Comparison of ENCODE assay signal across 28 cellular contexts in the genomic region with DNA sequence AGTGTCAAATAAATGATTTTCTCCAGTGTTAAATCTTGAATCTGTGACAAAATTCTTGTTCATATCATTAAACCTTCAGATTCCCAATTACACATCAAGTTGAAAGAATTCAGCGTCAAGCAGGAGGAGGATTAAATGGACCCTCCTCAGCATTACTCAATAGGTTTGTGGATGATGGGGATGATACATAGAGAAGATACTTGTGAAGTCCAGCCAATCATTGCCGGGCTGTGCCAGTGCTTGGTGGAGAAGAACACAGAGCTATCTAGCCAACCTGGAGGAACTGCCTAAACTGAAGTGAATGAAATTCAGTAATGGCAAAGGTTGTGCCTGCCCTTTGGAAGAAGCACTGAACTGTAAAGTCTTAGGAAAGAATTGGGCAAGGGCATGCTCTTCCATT. TPM values are rescaled to one million over a fixed set of nuclear protein-coding genes. Genes with fewer than 3 reads are reported as not detected.
"Had no signal": no experiment of that assay in that cellular context is flagged by ENCODE, and none has a peak within 500 bp of the region (broad histone marks: within the 10 kb centered on the region; RNA-seq: fewer than 3 reads in every experiment).

No MANE protein-coding gene starts in this region.

- H3K27ac ChIP-seq: heart right ventricle, hepatocyte, left ventricle myocardium inferior, parathyroid adenoma, psoas muscle, right atrium auricular region, skin epidermis, suprapubic skin, thoracic aorta, tibial artery, uterus had no signal

- H3K27ac Mint-ChIP-seq: naive thymus-derived CD4-positive, alpha-beta T cell; natural killer cell treated with Interleukin-12 subunit alpha and Interleukin-12 subunit beta and Interleukin-15 and Interleukin-18, amount 100 ng/mL, for 72 hours; stimulated activated effector memory CD8-positive, alpha-beta T cell treated with anti-CD3 and anti-CD28 coated beads, Interleukin-12 subunit alpha, Interleukin-12 subunit beta, amount 100 ng/mL, for 72 hours; stimulated activated naive CD8-positive, alpha-beta T cell treated with anti-CD3 and anti-CD28 coated beads, Interleukin-15, Interleukin-2, amounts not matched to agents 100 ng/mL and 50 ng/mL, for 24 hours; type B pancreatic cell had no signal

- H3K4me2 ChIP-seq: hepatocyte had no signal

- H3K4me1 ChIP-seq: parathyroid adenoma, psoas muscle, uterus had no signal

- H2AFZ ChIP-seq: hepatocyte, parathyroid adenoma had no signal

- H3K4me1 Mint-ChIP-seq: stimulated activated effector memory CD8-positive, alpha-beta T cell treated with anti-CD3 and anti-CD28 coated beads, Interleukin-12 subunit alpha, Interleukin-12 subunit beta, amount 100 ng/mL, for 72 hours had no signal

- H3K36me3 Mint-ChIP-seq: naive thymus-derived CD4-positive, alpha-beta T cell; natural killer cell treated with Interleukin-12 subunit alpha and Interleukin-12 subunit beta and Interleukin-15 and Interleukin-18, amount 100 ng/mL, for 72 hours; stimulated activated effector memory CD8-positive, alpha-beta T cell treated with anti-CD3 and anti-CD28 coated beads, Interleukin-12 subunit alpha, Interleukin-12 subunit beta, amount 100 ng/mL, for 72 hours had no signal

- DNase-seq: heart right ventricle; islet precursor cell; left ventricle myocardium inferior; midbrain; mucosa of descending colon; naive thymus-derived CD4-positive, alpha-beta T cell; nucleus accumbens; psoas muscle; stimulated activated CD4-positive, alpha-beta T cell treated with anti-CD3 and anti-CD28 coated beads, Interleukin-12 subunit alpha, Interleukin-12 subunit beta, amount 100 ng/mL, for 4 hours; stimulated activated CD4-positive, alpha-beta T cell treated with anti-CD3 and anti-CD28 coated beads, Interleukin-15, amount 100 ng/mL, for 24 hours; stimulated activated CD4-positive, alpha-beta T cell treated with anti-CD3 and anti-CD28 coated beads, Interleukin-2, amount 100 ng/mL, for 24 hours; stimulated activated CD4-positive, alpha-beta T cell treated with anti-CD3 and anti-CD28 coated beads, Interleukin-4, amount 100 ng/mL, for 1 hour; stimulated activated naive CD4-positive, alpha-beta T cell; tibial artery; uterus had no signal

- ATAC-seq: heart right ventricle; mucosa of descending colon; naive thymus-derived CD4-positive, alpha-beta T cell; natural killer cell treated with Interleukin-12 subunit alpha and Interleukin-12 subunit beta and Interleukin-15 and Interleukin-18, amount 100 ng/mL, for 72 hours; psoas muscle; sciatic nerve; stimulated activated effector memory CD8-positive, alpha-beta T cell treated with anti-CD3 and anti-CD28 coated beads, Interleukin-12 subunit alpha, Interleukin-12 subunit beta, amount 100 ng/mL, for 72 hours had no signal

- H3K27me3 ChIP-seq: hepatocyte, right atrium auricular region, suprapubic skin, tibial artery, uterus had no signal

- H3K36me3 ChIP-seq: heart right ventricle, left ventricle myocardium inferior, right atrium auricular region, suprapubic skin, thoracic aorta, tibial artery, uterus had no signal

- H3K79me2 ChIP-seq: parathyroid adenoma had no signal

- H3K4me3 Mint-ChIP-seq: naive thymus-derived CD4-positive, alpha-beta T cell; natural killer cell treated with Interleukin-12 subunit alpha and Interleukin-12 subunit beta and Interleukin-15 and Interleukin-18, amount 100 ng/mL, for 72 hours; neural crest cell; stimulated activated effector memory CD8-positive, alpha-beta T cell treated with anti-CD3 and anti-CD28 coated beads, Interleukin-12 subunit alpha, Interleukin-12 subunit beta, amount 100 ng/mL, for 72 hours; stimulated activated naive CD8-positive, alpha-beta T cell treated with anti-CD3 and anti-CD28 coated beads, Interleukin-15, Interleukin-2, amounts not matched to agents 100 ng/mL and 50 ng/mL, for 24 hours; type B pancreatic cell had no signal

- H3K9me3 ChIP-seq: heart right ventricle, mucosa of descending colon, psoas muscle, right atrium auricular region, suprapubic skin, thoracic aorta, tibial artery, uterus had no signal

- H3K9ac ChIP-seq: parathyroid adenoma had no signal

- H3K4me3 ChIP-seq: heart right ventricle, hepatocyte, left ventricle myocardium inferior, lung, mucosa of descending colon, psoas muscle, right atrium auricular region, skin epidermis, suprapubic skin, thoracic aorta, tibial artery, uterus had no signal

RNA-seq across cellular contexts. Expression of gene PRICKLE2, which starts 47.0 kb away (rescaled TPM):
- polyA plus RNA-seq: naive thymus-derived CD4-positive, alpha-beta T cell had no signal
